24 cellular contexts compared by ENCODE assay signal in the genomic region with DNA sequence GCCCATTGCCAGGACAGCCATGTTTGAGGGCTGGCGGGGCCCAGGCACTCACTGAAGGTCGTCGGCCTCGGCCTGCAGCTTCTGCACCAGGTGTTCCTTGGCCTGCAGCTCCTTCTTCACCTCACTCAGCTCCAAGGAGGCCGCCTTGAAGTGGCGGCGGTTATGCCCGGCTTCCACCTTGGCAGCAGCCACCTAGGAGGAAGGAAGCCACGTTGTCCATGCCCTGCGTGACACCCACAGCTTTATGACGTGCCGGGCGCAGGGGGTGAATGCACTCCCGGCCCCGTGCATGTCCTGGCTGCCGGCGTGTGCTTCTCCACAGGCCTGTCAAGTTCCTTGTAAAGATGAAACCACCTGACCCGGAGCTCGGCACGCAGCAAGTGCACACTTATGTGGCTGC.
"Had no signal": no experiment of that assay in that cellular context is flagged by ENCODE, and none has a peak within 500 bp of the region (broad histone marks: within the 10 kb centered on the region; RNA-seq: fewer than 3 reads in every experiment).

No MANE protein-coding gene starts in this region.

- H3K4me3 ChIP-seq: breast epithelium, gastrocnemius medialis, hepatocyte, smooth muscle cell, upper lobe of left lung, vagina had no signal

- H3K27me3 ChIP-seq: breast epithelium, gastrocnemius medialis, hepatocyte, upper lobe of left lung, vagina had no signal

- H2AFZ ChIP-seq: hepatocyte had no signal

- ATAC-seq: activated CD4-positive, alpha-beta T cell treated with anti-CD3 and anti-CD28 coated beads for 36 hours; activated CD8-positive, alpha-beta memory T cell treated with anti-CD3 and anti-CD28 coated beads, Interleukin-2, amount 10 ng/mL, durations not matched to agents 7 days and 5 days; activated CD8-positive, alpha-beta T cell treated with anti-CD3 and anti-CD28 coated beads, Interleukin-2, amount 10 ng/mL, durations not matched to agents 7 days and 5 days; activated naive CD8-positive, alpha-beta T cell treated with anti-CD3 and anti-CD28 coated beads, Interleukin-2, amount 50 U/mL, for 24 hours; naive thymus-derived CD4-positive, alpha-beta T cell had no signal

- H3K79me2 ChIP-seq: hepatocyte had no signal

- FAIRE-seq: colon, keratinocyte had no signal

- DNase-seq: activated CD4-positive, alpha-beta T cell treated with anti-CD3 and anti-CD28 coated beads for 36 hours; activated CD4-positive, CD25-positive, alpha-beta regulatory T cell; activated CD8-positive, alpha-beta memory T cell treated with anti-CD3 and anti-CD28 coated beads, Interleukin-2, amount 10 ng/mL, durations not matched to agents 7 days and 5 days; activated CD8-positive, alpha-beta T cell treated with anti-CD3 and anti-CD28 coated beads, Interleukin-2, amount 10 ng/mL, durations not matched to agents 7 days and 5 days; activated naive CD8-positive, alpha-beta T cell treated with anti-CD3 and anti-CD28 coated beads, Interleukin-2, amount 50 U/mL, for 24 hours; activated T-cell treated with anti-CD3 and anti-CD28 coated beads, Interleukin-2, amount 50 U/mL, for 48 hours; dermis blood vessel endothelial cell; effector memory CD4-positive, alpha-beta T cell; gastrocnemius medialis; left cardiac atrium; left ventricle myocardium superior; mammary epithelial cell; naive thymus-derived CD4-positive, alpha-beta T cell; occipital lobe; stimulated activated CD4-positive, alpha-beta T cell treated with anti-CD3 and anti-CD28 coated beads, Interleukin-1b, Interleukin-23, amount 100 ng/mL, for 48 hours; stimulated activated naive CD4-positive, alpha-beta T cell treated with Interleukin-2 at 50 U/mL for 16 hours; T-helper 1 cell had no signal

- H3K9me3 ChIP-seq: breast epithelium, gastrocnemius medialis, upper lobe of left lung, vagina had no signal

- H3K4me2 ChIP-seq: hepatocyte, smooth muscle cell had no signal

- H3K4me1 ChIP-seq: upper lobe of left lung, vagina had no signal

- H3K27ac ChIP-seq: hepatocyte, vagina had no signal
